Comparison of ENCODE assay signal across 23 cellular contexts in genomic region chr12:108311605-108312004, GRCh38. TPM values are rescaled to one million over a fixed set of nuclear protein-coding genes. Genes with fewer than 3 reads are reported as not detected.
DNase-seq lines count a peak whose midpoint lies in the region; ATAC-seq and TF ChIP-seq lines count a peak whose summit lies in the region.
"Had no signal": no experiment of that assay in that cellular context is flagged by ENCODE, and none has a peak within 500 bp of the region (broad histone marks: within the 10 kb centered on the region; RNA-seq: fewer than 3 reads in every experiment).

No MANE protein-coding gene starts in this region.

- ATAC-seq in Right ventricle myocardium inferior (no peak), upper lobe of right lung (no peak)
- ATAC-seq: CD8-positive, alpha-beta T cell had no signal

- intact Hi-C loops in Right ventricle myocardium inferior (cut with DNase I), result no loop called here
- intact Hi-C loops in upper lobe of right lung (cut with DNase I), result no loop called here

- H3K36me3 ChIP-seq in right atrium auricular region (no peaks in the 10 kb centered on the region), upper lobe of right lung (no peaks in the 10 kb centered on the region)
- H3K36me3 ChIP-seq: HAP-1 had no signal

- H3K27me3 Mint-ChIP-seq in immature natural killer cell (ENCODE audit: low read depth in 3 of 3), result peaks cover 0 to 3% (median 1%) of the 10 kb centered on the region in 3 donors
- H3K27me3 Mint-ChIP-seq in osteocyte (ENCODE audit: unreplicated experiment), result no peaks in the 10 kb centered on the region
- H3K27me3 Mint-ChIP-seq in mesothelial cell of epicardium (ENCODE audit: low read depth), result peaks cover 3% of the 10 kb centered on the region

- H3K27ac ChIP-seq in right atrium auricular region (no peak overlapping the region), upper lobe of right lung (peak overlapping the region; percentile 85)

- DNase-seq in Right ventricle myocardium inferior (ENCODE audit: missing footprints) (peak; percentile 46), right atrium auricular region (ENCODE audit: low spot score) (no peak), immature natural killer cell (no peak), osteocyte (ENCODE audit: extremely low spot score, unreplicated experiment) (no peak), upper lobe of right lung (no peak), mesothelial cell of epicardium (ENCODE audit: low spot score in 2 of 2, unreplicated experiment in 2 of 2) (no peak), NCI-H774 (lab: John Stamatoyannopoulos, UW) (no peak)
- no peak for DNase-seq in activated CD4-positive, alpha-beta T cell treated with anti-CD3 and anti-CD28 coated beads, Interleukin-2, amount 50 U/mL, for 4 hours
- DNase-seq: 8988T; CD8-positive, alpha-beta T cell; DMS79 treated with DMSO at 0.1 percent for 48 hours; IMR-90; Karpas-422; MM.1S; NCI-H1105 treated with DMSO at 0.1 percent for 48 hours; NCI-H187 treated with DMSO at 0.1 percent for 48 hours; NCI-H2171 treated with DMSO at 0.1 percent for 48 hours; NCI-H446 treated with DMSO at 0.1 percent for 48 hours; NCI-H748 treated with DMSO at 0.1 percent for 48 hours; RPMI8226 had no signal

- no peak overlapping the region for H3K4me3 ChIP-seq in right atrium auricular region
- H3K4me3 ChIP-seq in upper lobe of right lung, result no peak overlapping the region
- H3K4me3 ChIP-seq: HAP-1 had no signal

- no peak for TF ChIP-seq CTCF in right atrium auricular region (IDR thresholded peaks at IDR 0.05)
- TF ChIP-seq CTCF in osteocyte (IDR thresholded peaks at IDR 0.05), result no peak
- TF ChIP-seq CTCF in upper lobe of right lung (IDR thresholded peaks at IDR 0.05), result no peak
- no peak for TF ChIP-seq CTCF in mesothelial cell of epicardium (IDR thresholded peaks at IDR 0.05; ENCODE audit: unreplicated experiment)

- H3K9me3 Mint-ChIP-seq in immature natural killer cell, result no peaks in the 10 kb centered on the region
- H3K9me3 Mint-ChIP-seq in osteocyte (ENCODE audit: unreplicated experiment), result no peaks in the 10 kb centered on the region
- no peaks in the 10 kb centered on the region for H3K9me3 Mint-ChIP-seq in mesothelial cell of epicardium
- H3K9me3 Mint-ChIP-seq: CD8-positive, alpha-beta T cell had no signal

- H3K27ac Mint-ChIP-seq in immature natural killer cell (peak overlapping the region; percentile 86 to 97 (median 96)), osteocyte (ENCODE audit: unreplicated experiment) (peak overlapping the region; percentile 96), mesothelial cell of epicardium (no peak overlapping the region)
- H3K27ac Mint-ChIP-seq: CD8-positive, alpha-beta T cell had no signal

- H3K4me3 Mint-ChIP-seq in immature natural killer cell, result peak overlapping the region in 3 of 5 donors; percentile 64 to 87 (median 86)
- no peak overlapping the region for H3K4me3 Mint-ChIP-seq in osteocyte (ENCODE audit: unreplicated experiment)
- H3K4me3 Mint-ChIP-seq in mesothelial cell of epicardium, result no peak overlapping the region
- H3K4me3 Mint-ChIP-seq: CD8-positive, alpha-beta T cell had no signal

- H3K9me3 ChIP-seq in right atrium auricular region (no peaks in the 10 kb centered on the region), upper lobe of right lung (no peaks in the 10 kb centered on the region)
- H3K9me3 ChIP-seq: HAP-1 had no signal

- H3K36me3 Mint-ChIP-seq in immature natural killer cell (peaks cover 15 to 23% (median 19%) of the 10 kb centered on the region in 3 donors), osteocyte (ENCODE audit: unreplicated experiment) (peaks cover 6% of the 10 kb centered on the region), mesothelial cell of epicardium (no peaks in the 10 kb centered on the region)
- H3K36me3 Mint-ChIP-seq: CD8-positive, alpha-beta T cell had no signal

- H3K4me1 ChIP-seq in right atrium auricular region (peaks cover 0 to 61% of the 10 kb centered on the region in 2 donors), upper lobe of right lung (peaks cover 61% of the 10 kb centered on the region)
- H3K4me1 ChIP-seq: HAP-1 had no signal

- H3K27me3 ChIP-seq in right atrium auricular region (no peaks in the 10 kb centered on the region), upper lobe of right lung (no peaks in the 10 kb centered on the region)

- H3K4me1 Mint-ChIP-seq in immature natural killer cell, result peaks cover 95 to 100% of the 10 kb centered on the region in 2 donors
- peaks cover 82% of the 10 kb centered on the region for H3K4me1 Mint-ChIP-seq in osteocyte (ENCODE audit: unreplicated experiment)
- peaks cover 23% of the 10 kb centered on the region for H3K4me1 Mint-ChIP-seq in mesothelial cell of epicardium

RNA-seq across cellular contexts. Expression of gene CMKLR1, which starts 27.5 kb away (rescaled TPM):
- 10.6 TPM for total RNA-seq in Right ventricle myocardium inferior
- total RNA-seq in right atrium auricular region, result 10 to 100 TPM in 1 of 2 donors, 1 to 10 TPM in 1; 6.2 to 11.0 TPM
- 10 to 100 TPM; 32.5 to 83.7 (median 49.6) TPM for polyA plus RNA-seq in immature natural killer cell
- 47.5 and 48.5 TPM in 2 replicates for total RNA-seq in osteocyte
- total RNA-seq in upper lobe of right lung, result 29.1 TPM
- total RNA-seq in mesothelial cell of epicardium, result 0.87 to 1.7 TPM (median 1.4 TPM) in 3 replicates
- total RNA-seq: CD8-positive, alpha-beta T cell; G401; HT-29; IMR-90 had no signal
- polyA plus RNA-seq: IMR-90 had no signal

Comparison
In these comparisons a context has a peak if more than half of its experiments do, and no peak if none do; other contexts are left out.
1. H3K4me3 Mint-ChIP-seq: peak in immature natural killer cell (3 of 5); none in osteocyte (single experiment) and mesothelial cell of epicardium (single experiment).